Comparison of ENCODE assay signal across 8 cellular contexts in genomic region chr14:77023001-77023996, GRCh38. TPM values are rescaled to one million over a fixed set of nuclear protein-coding genes. Genes with fewer than 3 reads are reported as not detected.
DNase-seq lines count a peak whose midpoint lies in the region; ATAC-seq and TF ChIP-seq lines count a peak whose summit lies in the region.

No MANE protein-coding gene starts in this region.

- H3K4me3 ChIP-seq in foreskin fibroblast (ENCODE audit: low read depth in 1 of 2, low read length in 2 of 2) = peak overlapping the region; percentile 70 to 95
- peak overlapping the region; percentile 96 for H3K4me3 ChIP-seq in parathyroid adenoma (ENCODE audit: low read depth, low read length)

- DNase-seq in AG20443 (ENCODE audit: low spot score) = peak; percentile 44
- peak; percentile 77 for DNase-seq in activated CD8-positive, alpha-beta T cell treated with anti-CD3 and anti-CD28 coated beads for 36 hours
- DNase-seq in foreskin fibroblast = peak in 1 of 2 donors; percentile 70
- DNase-seq in GM19240 (ENCODE audit: insufficient read length, low spot score) = no peak

- peaks cover 4% of the 10 kb centered on the region for H3K36me3 Mint-ChIP-seq in IgD-negative memory B cell
- H3K36me3 Mint-ChIP-seq in activated CD8-positive, alpha-beta T cell treated with anti-CD3 and anti-CD28 coated beads for 36 hours (ENCODE audit: low read depth) = peaks cover 22% of the 10 kb centered on the region

- CTCF ChIA-PET in activated CD8-positive, alpha-beta T cell treated with anti-CD3 and anti-CD28 coated beads for 36 hours (lab: Charles Lee) = interaction anchor here (0.9 to 2.9 kb wide), 16 partner anchors 9 to 150 kb away, joined by 3 to 21 read pairs (median 4); no protein-coding TSS in a partner anchor

- no peaks in the 10 kb centered on the region for H3K27me3 ChIP-seq in parathyroid adenoma (ENCODE audit: control insufficient read depth, insufficient read depth, low read length)

- no peaks in the 10 kb centered on the region for H3K9me3 ChIP-seq in parathyroid adenoma (ENCODE audit: control insufficient read depth, low read length)

- ATAC-seq in activated CD8-positive, alpha-beta T cell treated with anti-CD3 and anti-CD28 coated beads for 36 hours = peak; percentile 12
- ATAC-seq in HG03460 (IDR thresholded peaks at IDR 0.05; ENCODE audit: unreplicated experiment) (no peak), HG02970 (IDR thresholded peaks at IDR 0.05; ENCODE audit: low FRiP score, unreplicated experiment) (no peak)

- POLR2A ChIA-PET in activated CD8-positive, alpha-beta T cell treated with anti-CD3 and anti-CD28 coated beads for 36 hours (lab: Charles Lee) = interaction anchor here (0.6 to 4.5 kb wide), 9 partner anchors 10 to 103 kb away, joined by 3 to 20 read pairs (median 4); no protein-coding TSS in a partner anchor

- H3K4me2 ChIP-seq in parathyroid adenoma (ENCODE audit: low read length) = peak overlapping the region; percentile 98

- intact Hi-C loops in activated CD8-positive, alpha-beta T cell treated with anti-CD3 and anti-CD28 coated beads for 36 hours (cut with micrococcal nuclease) = loop anchor here (5.0 kb wide), 1 partner anchor 66 kb away; no protein-coding TSS in a partner anchor

- no peak overlapping the region for H3K9ac ChIP-seq in parathyroid adenoma

- no peaks in the 10 kb centered on the region for H3K36me3 ChIP-seq in parathyroid adenoma (ENCODE audit: control insufficient read depth, insufficient read depth, low read length)

- H3K4me3 Mint-ChIP-seq in IgD-negative memory B cell = peak overlapping the region in 1 of 4 donors; percentile 73
- H3K4me3 Mint-ChIP-seq in activated CD8-positive, alpha-beta T cell treated with anti-CD3 and anti-CD28 coated beads for 36 hours = peak overlapping the region; percentile 13

- peaks cover 19% of the 10 kb centered on the region for H3K4me1 ChIP-seq in parathyroid adenoma

- H3K79me2 ChIP-seq in parathyroid adenoma = peaks cover 29% of the 10 kb centered on the region

- no peak for TF ChIP-seq CTCF in activated CD8-positive, alpha-beta T cell treated with anti-CD3 and anti-CD28 coated beads for 36 hours (IDR thresholded peaks at IDR 0.05)
- TF ChIP-seq CTCF in foreskin fibroblast (IDR thresholded peaks at IDR 0.05; ENCODE audit: low read depth, low read length) = peak; percentile 24
- no peak for TF ChIP-seq CTCF in parathyroid adenoma (IDR thresholded peaks at IDR 0.05)

- H3K27ac ChIP-seq in parathyroid adenoma = peak overlapping the region; percentile 100

- no peaks in the 10 kb centered on the region for H3K9me3 Mint-ChIP-seq in IgD-negative memory B cell
- H3K9me3 Mint-ChIP-seq in activated CD8-positive, alpha-beta T cell treated with anti-CD3 and anti-CD28 coated beads for 36 hours = no peaks in the 10 kb centered on the region

- peak overlapping the region in 2 of 3 donors; percentile 68 to 87 for H3K27ac Mint-ChIP-seq in IgD-negative memory B cell
- peak overlapping the region; percentile 44 for H3K27ac Mint-ChIP-seq in activated CD8-positive, alpha-beta T cell treated with anti-CD3 and anti-CD28 coated beads for 36 hours

- H3K27me3 Mint-ChIP-seq in IgD-negative memory B cell = no peaks in the 10 kb centered on the region
- no peaks in the 10 kb centered on the region for H3K27me3 Mint-ChIP-seq in activated CD8-positive, alpha-beta T cell treated with anti-CD3 and anti-CD28 coated beads for 36 hours

- H3K4me1 Mint-ChIP-seq in IgD-negative memory B cell = peaks cover 9 to 20% (median 17%) of the 10 kb centered on the region in 3 donors
- peaks cover 46% of the 10 kb centered on the region for H3K4me1 Mint-ChIP-seq in activated CD8-positive, alpha-beta T cell treated with anti-CD3 and anti-CD28 coated beads for 36 hours (ENCODE audit: low read depth)

- H2AFZ ChIP-seq in parathyroid adenoma = no peak overlapping the region

RNA-seq across cellular contexts. Expression of gene IRF2BPL, which starts 5.2 kb away (rescaled TPM):
- polyA plus RNA-seq in IgD-negative memory B cell = 2.6 TPM
- total RNA-seq in activated CD8-positive, alpha-beta T cell treated with anti-CD3 and anti-CD28 coated beads for 36 hours = 10 to 100 TPM; 36.2 to 37.7 TPM
